ENCODE assay signal across 8 cellular contexts in the genomic region with DNA sequence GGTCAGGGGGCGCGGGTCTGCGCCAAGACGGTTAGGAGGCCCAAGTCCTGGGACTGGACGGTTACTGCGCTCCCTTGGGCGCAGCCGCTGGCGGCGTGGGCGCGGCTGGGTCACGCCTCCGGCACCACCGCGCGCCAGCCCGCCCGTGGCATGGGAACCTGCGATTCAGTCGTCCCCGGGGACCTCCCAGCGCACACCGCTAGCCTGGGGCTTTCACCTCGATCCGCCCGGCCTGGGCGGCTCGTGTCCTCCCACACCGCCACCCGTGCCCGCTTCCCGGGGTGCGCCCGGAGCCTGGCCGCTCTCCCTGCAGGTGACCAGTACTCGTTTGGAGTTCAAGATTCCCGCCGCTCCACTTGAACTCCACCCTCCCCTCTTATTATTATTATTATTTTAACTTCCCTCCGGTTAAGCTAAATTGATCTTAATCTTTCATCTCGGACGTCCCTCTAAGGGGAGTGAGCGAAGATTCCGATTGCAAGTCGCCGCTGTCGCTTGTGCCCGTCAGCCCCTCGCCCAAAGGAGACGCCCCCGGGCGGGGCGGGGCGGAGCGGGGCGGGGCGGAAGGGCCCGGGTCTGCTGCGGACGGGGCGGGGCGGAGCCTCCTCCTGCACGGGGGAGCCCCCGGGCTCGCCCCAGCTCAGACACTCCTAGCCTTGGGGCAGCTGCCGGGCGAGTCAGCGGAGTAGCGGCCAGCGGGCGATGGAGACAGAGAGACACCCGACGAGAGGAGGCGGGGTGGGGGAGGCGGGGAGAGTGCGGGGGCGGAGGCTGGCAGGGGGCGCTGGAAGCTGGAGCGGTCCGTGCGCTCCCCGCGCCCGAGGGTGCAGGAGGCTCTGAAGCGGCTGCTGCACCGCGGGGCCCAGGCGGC. TPM values are rescaled to one million over a fixed set of nuclear protein-coding genes. Genes with fewer than 3 reads are reported as not detected.
DNase-seq lines count a peak whose midpoint lies in the region; ATAC-seq and TF ChIP-seq lines count a peak whose summit lies in the region.

A gene with protein sequence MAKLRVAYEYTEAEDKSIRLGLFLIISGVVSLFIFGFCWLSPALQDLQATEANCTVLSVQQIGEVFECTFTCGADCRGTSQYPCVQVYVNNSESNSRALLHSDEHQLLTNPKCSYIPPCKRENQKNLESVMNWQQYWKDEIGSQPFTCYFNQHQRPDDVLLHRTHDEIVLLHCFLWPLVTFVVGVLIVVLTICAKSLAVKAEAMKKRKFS (plus strand): TSS at position 643 of the 871 bp plus-strand sequence. CDS start 445 bp downstream, outside the sequence.

- peak within 1 kb of the TSS; percentile 70 for H3K4me3 ChIP-seq in lung

- peak; percentile 71 for DNase-seq in 8988T
- DNase-seq in NCI-H226 = peak; percentile 63
- peak; percentile 72 for DNase-seq in activated CD4-positive, alpha-beta T cell treated with anti-CD3 and anti-CD28 coated beads, Interleukin-2, amount 10 ng/mL, durations not matched to agents 7 days and 5 days
- DNase-seq in cortex of kidney (lab: John Stamatoyannopoulos, UW) = peak; percentile 14
- DNase-seq in lung (ENCODE audit: low spot score) = peak; percentile 37
- DNase-seq in stimulated activated CD4-positive, alpha-beta T cell treated with anti-CD3 and anti-CD28 coated beads, TNF-alpha, amount 100 ng/mL, for 48 hours (ENCODE audit: low read depth in 3 of 3) = peak; percentile 42 to 78 (median 52)

- CTCF ChIA-PET in activated CD4-positive, alpha-beta T cell treated with anti-CD3 and anti-CD28 coated beads, Interleukin-2, amount 10 ng/mL, durations not matched to agents 7 days and 5 days (lab: Charles Lee) = interaction anchor here (0.8 to 1.4 kb wide), 3 partner anchors 9 to 121 kb away, joined by 3 to 7 read pairs (median 3); no protein-coding TSS in a partner anchor

- H3K27me3 ChIP-seq in lung (ENCODE audit: control insufficient read depth, insufficient read depth) = no peaks in the 10 kb centered on the region

- TF ChIP-seq CTCF in lung (IDR thresholded peaks at IDR 0.05; ENCODE audit: control extremely low read depth, extremely low read depth) = no peak

- peak; percentile 81 for ATAC-seq in GM18867 (IDR thresholded peaks at IDR 0.05; ENCODE audit: unreplicated experiment)
- ATAC-seq in HG03095 (IDR thresholded peaks at IDR 0.05; ENCODE audit: unreplicated experiment) = peak; percentile 82
- ATAC-seq in lung (ENCODE audit: insufficient read depth, low FRiP score) = peak; percentile 71

- peak within 1 kb of the TSS in 1 of 2 donors; percentile 50 for H3K27ac ChIP-seq in lung (ENCODE audit: low read depth in 1 of 2, low read length in 1 of 2)

- 1% methylated on average over 42 to 88 of the region's 88 CpGs for WGBS in lung, 2 donors

- peaks cover 22% of the 10 kb centered on the region for H3K4me1 Mint-ChIP-seq in activated CD4-positive, alpha-beta T cell treated with anti-CD3 and anti-CD28 coated beads, Interleukin-2, amount 10 ng/mL, durations not matched to agents 7 days and 5 days

- no peaks in the 10 kb centered on the region for H3K9me3 ChIP-seq in lung (ENCODE audit: control insufficient read depth in 2 of 2, insufficient read depth in 1 of 2, low read length in 1 of 2)

- peaks cover 29% of the 10 kb centered on the region for H3K27me3 Mint-ChIP-seq in activated CD4-positive, alpha-beta T cell treated with anti-CD3 and anti-CD28 coated beads, Interleukin-2, amount 10 ng/mL, durations not matched to agents 7 days and 5 days

- peak within 1 kb of the TSS; percentile 89 for H3K4me3 Mint-ChIP-seq in activated CD4-positive, alpha-beta T cell treated with anti-CD3 and anti-CD28 coated beads, Interleukin-2, amount 10 ng/mL, durations not matched to agents 7 days and 5 days

- peak within 1 kb of the TSS; percentile 71 for H3K27ac Mint-ChIP-seq in activated CD4-positive, alpha-beta T cell treated with anti-CD3 and anti-CD28 coated beads, Interleukin-2, amount 10 ng/mL, durations not matched to agents 7 days and 5 days

- POLR2A ChIA-PET in activated CD4-positive, alpha-beta T cell treated with anti-CD3 and anti-CD28 coated beads, Interleukin-2, amount 10 ng/mL, durations not matched to agents 7 days and 5 days (lab: Charles Lee) = no interaction called here

- H3K36me3 Mint-ChIP-seq in activated CD4-positive, alpha-beta T cell treated with anti-CD3 and anti-CD28 coated beads, Interleukin-2, amount 10 ng/mL, durations not matched to agents 7 days and 5 days (ENCODE audit: low read depth) = no peaks in the 10 kb centered on the region

- H3K36me3 ChIP-seq in lung (ENCODE audit: control insufficient read depth in 2 of 2, insufficient read depth in 2 of 2, low read length in 2 of 2) = no peaks in the 10 kb centered on the region

- peaks cover 5 to 6% of the 10 kb centered on the region in 2 donors for H3K4me1 ChIP-seq in lung (ENCODE audit: control insufficient read depth in 2 of 2, insufficient read depth in 2 of 2, low read length in 2 of 2)

- no peaks in the 10 kb centered on the region for H3K9me3 Mint-ChIP-seq in activated CD4-positive, alpha-beta T cell treated with anti-CD3 and anti-CD28 coated beads, Interleukin-2, amount 10 ng/mL, durations not matched to agents 7 days and 5 days

RNA-seq across cellular contexts. Expression of the gene that starts here (rescaled TPM):
- total RNA-seq in activated CD4-positive, alpha-beta T cell treated with anti-CD3 and anti-CD28 coated beads, Interleukin-2, amount 10 ng/mL, durations not matched to agents 7 days and 5 days = under 1 TPM; 0.50 to 0.79 TPM
- total RNA-seq in lung = 1 to 10 TPM; 6.0 to 8.7 TPM
- polyA plus RNA-seq in lung = 1 to 10 TPM; 1.6 to 4.2 TPM

Comparison
In these comparisons a context has a peak if more than half of its experiments do, and no peak if none do; other contexts are left out.
1. Peak in DNase-seq in activated CD4-positive, alpha-beta T cell treated with anti-CD3 and anti-CD28 coated beads, Interleukin-2, amount 10 ng/mL, durations not matched to agents 7 days and 5 days; RNA of the gene not detected or under 1 TPM.
2. DNase-seq: peak in every context shown above with its lines; median percentile 72 in activated CD4-positive, alpha-beta T cell treated with anti-CD3 and anti-CD28 coated beads, Interleukin-2, amount 10 ng/mL, durations not matched to agents 7 days and 5 days; 71 in 8988T; 63 in NCI-H226; 52 in stimulated activated CD4-positive, alpha-beta T cell treated with anti-CD3 and anti-CD28 coated beads, TNF-alpha, amount 100 ng/mL, for 48 hours; 37 in lung; 14 in cortex of kidney.